ENCODE assay signal across 1 cellular context in the genomic region with DNA sequence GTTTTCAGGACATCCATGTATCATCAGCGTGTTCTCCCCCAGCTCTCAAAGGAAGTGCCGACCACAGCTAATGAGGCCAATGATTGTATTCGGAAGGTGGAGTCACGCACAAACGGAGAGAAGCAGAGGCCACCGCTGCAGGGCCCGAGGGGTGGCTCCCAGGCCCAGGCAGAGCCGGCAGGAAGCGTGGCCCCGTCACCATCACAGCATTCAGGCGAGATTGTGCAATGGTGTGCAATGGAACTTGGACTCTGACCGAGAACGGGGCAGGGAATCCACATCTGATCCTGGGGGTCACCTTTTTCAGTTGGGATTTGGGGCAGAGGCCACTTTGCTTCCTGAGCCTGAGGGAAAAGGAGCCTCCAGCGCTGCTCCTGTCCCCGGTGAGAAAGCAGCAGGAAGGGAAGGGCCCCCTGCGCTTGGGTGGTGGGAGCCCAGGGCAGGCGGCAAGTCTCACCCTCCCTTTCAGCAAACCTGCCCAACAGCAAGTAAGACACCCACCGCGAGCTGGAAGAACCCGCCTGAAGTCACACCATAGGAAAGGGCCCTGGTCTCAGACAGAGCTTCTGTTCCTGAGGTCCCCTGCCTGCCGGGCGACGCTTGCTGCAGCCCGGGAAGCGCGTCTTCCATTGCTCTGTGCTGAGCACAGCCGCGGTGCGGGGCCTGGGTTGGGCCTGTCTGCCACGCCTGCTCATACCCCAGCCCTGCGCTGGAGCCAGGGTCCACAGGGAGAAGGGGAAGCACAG.
A peak's percentile ranks its signal among the peaks of the same experiment; 100 is the strongest.
TF ChIP-seq lines count a peak whose summit lies in the region.

No MANE protein-coding gene starts in this region.

TF ChIP-seq in HepG2, 621 proteins besides CTCF, POLR2A, EP300 and RAD21 (continued from another document and continues in another):
- TF ChIP-seq, protein P1, sequence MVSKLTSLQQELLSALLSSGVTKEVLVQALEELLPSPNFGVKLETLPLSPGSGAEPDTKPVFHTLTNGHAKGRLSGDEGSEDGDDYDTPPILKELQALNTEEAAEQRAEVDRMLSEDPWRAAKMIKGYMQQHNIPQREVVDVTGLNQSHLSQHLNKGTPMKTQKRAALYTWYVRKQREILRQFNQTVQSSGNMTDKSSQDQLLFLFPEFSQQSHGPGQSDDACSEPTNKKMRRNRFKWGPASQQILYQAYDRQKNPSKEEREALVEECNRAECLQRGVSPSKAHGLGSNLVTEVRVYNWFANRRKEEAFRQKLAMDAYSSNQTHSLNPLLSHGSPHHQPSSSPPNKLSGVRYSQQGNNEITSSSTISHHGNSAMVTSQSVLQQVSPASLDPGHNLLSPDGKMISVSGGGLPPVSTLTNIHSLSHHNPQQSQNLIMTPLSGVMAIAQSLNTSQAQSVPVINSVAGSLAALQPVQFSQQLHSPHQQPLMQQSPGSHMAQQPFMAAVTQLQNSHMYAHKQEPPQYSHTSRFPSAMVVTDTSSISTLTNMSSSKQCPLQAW (CRISPR knock-in tag; IDR thresholded peaks at IDR 0.05) = peak; percentile 36; the same call in 1 of the 2 replicates
- TF ChIP-seq IRF2 (CRISPR knock-in tag; IDR thresholded peaks at IDR 0.05) = no peak; the same call in 1 of the 2 replicates
- peak; percentile 36; the same call in 1 of the 2 replicates for TF ChIP-seq MYC (CRISPR knock-in tag; IDR thresholded peaks at IDR 0.05; ENCODE audit: borderline replicate concordance)
- peak; percentile 66; the same call in 1 of the 2 replicates for TF ChIP-seq ETV5 (CRISPR knock-in tag; IDR thresholded peaks at IDR 0.05; ENCODE audit: borderline replicate concordance)
- TF ChIP-seq ZFY (CRISPR knock-in tag; IDR thresholded peaks at IDR 0.05) = peak; percentile 27; the same call in 1 of the 2 replicates
- no peak for TF ChIP-seq NFKBIZ (CRISPR knock-in tag; IDR thresholded peaks at IDR 0.05)
- TF ChIP-seq, protein P2, sequence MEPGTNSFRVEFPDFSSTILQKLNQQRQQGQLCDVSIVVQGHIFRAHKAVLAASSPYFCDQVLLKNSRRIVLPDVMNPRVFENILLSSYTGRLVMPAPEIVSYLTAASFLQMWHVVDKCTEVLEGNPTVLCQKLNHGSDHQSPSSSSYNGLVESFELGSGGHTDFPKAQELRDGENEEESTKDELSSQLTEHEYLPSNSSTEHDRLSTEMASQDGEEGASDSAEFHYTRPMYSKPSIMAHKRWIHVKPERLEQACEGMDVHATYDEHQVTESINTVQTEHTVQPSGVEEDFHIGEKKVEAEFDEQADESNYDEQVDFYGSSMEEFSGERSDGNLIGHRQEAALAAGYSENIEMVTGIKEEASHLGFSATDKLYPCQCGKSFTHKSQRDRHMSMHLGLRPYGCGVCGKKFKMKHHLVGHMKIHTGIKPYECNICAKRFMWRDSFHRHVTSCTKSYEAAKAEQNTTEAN (CRISPR knock-in tag; conservative IDR thresholded peaks at IDR 0.05) = 0 out of 2 replicates have a peak, but pooled peaks have one; percentile 47
- no peak for TF ChIP-seq KAT2B (IDR thresholded peaks at IDR 0.05; ENCODE audit: borderline replicate concordance, low read depth, low read length)
- TF ChIP-seq TEAD2 (CRISPR knock-in tag; IDR thresholded peaks at IDR 0.05) = no peak
- peak; percentile 65; the same call in 1 of the 2 replicates for TF ChIP-seq ELF3 (CRISPR knock-in tag; IDR thresholded peaks at IDR 0.05)
- TF ChIP-seq ZFX (CRISPR knock-in tag; IDR thresholded peaks at IDR 0.05; ENCODE audit: low read depth) = peak; percentile 53
- TF ChIP-seq, protein P3, sequence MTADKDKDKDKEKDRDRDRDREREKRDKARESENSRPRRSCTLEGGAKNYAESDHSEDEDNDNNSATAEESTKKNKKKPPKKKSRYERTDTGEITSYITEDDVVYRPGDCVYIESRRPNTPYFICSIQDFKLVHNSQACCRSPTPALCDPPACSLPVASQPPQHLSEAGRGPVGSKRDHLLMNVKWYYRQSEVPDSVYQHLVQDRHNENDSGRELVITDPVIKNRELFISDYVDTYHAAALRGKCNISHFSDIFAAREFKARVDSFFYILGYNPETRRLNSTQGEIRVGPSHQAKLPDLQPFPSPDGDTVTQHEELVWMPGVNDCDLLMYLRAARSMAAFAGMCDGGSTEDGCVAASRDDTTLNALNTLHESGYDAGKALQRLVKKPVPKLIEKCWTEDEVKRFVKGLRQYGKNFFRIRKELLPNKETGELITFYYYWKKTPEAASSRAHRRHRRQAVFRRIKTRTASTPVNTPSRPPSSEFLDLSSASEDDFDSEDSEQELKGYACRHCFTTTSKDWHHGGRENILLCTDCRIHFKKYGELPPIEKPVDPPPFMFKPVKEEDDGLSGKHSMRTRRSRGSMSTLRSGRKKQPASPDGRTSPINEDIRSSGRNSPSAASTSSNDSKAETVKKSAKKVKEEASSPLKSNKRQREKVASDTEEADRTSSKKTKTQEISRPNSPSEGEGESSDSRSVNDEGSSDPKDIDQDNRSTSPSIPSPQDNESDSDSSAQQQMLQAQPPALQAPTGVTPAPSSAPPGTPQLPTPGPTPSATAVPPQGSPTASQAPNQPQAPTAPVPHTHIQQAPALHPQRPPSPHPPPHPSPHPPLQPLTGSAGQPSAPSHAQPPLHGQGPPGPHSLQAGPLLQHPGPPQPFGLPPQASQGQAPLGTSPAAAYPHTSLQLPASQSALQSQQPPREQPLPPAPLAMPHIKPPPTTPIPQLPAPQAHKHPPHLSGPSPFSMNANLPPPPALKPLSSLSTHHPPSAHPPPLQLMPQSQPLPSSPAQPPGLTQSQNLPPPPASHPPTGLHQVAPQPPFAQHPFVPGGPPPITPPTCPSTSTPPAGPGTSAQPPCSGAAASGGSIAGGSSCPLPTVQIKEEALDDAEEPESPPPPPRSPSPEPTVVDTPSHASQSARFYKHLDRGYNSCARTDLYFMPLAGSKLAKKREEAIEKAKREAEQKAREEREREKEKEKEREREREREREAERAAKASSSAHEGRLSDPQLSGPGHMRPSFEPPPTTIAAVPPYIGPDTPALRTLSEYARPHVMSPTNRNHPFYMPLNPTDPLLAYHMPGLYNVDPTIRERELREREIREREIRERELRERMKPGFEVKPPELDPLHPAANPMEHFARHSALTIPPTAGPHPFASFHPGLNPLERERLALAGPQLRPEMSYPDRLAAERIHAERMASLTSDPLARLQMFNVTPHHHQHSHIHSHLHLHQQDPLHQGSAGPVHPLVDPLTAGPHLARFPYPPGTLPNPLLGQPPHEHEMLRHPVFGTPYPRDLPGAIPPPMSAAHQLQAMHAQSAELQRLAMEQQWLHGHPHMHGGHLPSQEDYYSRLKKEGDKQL (CRISPR knock-in tag; IDR thresholded peaks at IDR 0.05; ENCODE audit: low read depth) = no peak
- TF ChIP-seq, protein P4, sequence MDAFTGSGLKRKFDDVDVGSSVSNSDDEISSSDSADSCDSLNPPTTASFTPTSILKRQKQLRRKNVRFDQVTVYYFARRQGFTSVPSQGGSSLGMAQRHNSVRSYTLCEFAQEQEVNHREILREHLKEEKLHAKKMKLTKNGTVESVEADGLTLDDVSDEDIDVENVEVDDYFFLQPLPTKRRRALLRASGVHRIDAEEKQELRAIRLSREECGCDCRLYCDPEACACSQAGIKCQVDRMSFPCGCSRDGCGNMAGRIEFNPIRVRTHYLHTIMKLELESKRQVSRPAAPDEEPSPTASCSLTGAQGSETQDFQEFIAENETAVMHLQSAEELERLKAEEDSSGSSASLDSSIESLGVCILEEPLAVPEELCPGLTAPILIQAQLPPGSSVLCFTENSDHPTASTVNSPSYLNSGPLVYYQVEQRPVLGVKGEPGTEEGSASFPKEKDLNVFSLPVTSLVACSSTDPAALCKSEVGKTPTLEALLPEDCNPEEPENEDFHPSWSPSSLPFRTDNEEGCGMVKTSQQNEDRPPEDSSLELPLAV (CRISPR knock-in tag; conservative IDR thresholded peaks at IDR 0.05; ENCODE audit: low read depth) = no peak
- TF ChIP-seq TRIM24 (CRISPR knock-in tag; IDR thresholded peaks at IDR 0.05) = peak; percentile 83; the same call in 1 of the 2 replicates
- no peak for TF ChIP-seq SRF (IDR thresholded peaks at IDR 0.05; ENCODE audit: low read depth, low read length)
- TF ChIP-seq, protein P5, sequence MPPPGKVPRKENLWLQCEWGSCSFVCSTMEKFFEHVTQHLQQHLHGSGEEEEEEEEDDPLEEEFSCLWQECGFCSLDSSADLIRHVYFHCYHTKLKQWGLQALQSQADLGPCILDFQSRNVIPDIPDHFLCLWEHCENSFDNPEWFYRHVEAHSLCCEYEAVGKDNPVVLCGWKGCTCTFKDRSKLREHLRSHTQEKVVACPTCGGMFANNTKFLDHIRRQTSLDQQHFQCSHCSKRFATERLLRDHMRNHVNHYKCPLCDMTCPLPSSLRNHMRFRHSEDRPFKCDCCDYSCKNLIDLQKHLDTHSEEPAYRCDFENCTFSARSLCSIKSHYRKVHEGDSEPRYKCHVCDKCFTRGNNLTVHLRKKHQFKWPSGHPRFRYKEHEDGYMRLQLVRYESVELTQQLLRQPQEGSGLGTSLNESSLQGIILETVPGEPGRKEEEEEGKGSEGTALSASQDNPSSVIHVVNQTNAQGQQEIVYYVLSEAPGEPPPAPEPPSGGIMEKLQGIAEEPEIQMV (CRISPR knock-in tag; IDR thresholded peaks at IDR 0.05; ENCODE audit: low read depth) = no peak
- TF ChIP-seq SALL1 (CRISPR knock-in tag; IDR thresholded peaks at IDR 0.05) = peak; percentile 72
- TF ChIP-seq, protein P6, sequence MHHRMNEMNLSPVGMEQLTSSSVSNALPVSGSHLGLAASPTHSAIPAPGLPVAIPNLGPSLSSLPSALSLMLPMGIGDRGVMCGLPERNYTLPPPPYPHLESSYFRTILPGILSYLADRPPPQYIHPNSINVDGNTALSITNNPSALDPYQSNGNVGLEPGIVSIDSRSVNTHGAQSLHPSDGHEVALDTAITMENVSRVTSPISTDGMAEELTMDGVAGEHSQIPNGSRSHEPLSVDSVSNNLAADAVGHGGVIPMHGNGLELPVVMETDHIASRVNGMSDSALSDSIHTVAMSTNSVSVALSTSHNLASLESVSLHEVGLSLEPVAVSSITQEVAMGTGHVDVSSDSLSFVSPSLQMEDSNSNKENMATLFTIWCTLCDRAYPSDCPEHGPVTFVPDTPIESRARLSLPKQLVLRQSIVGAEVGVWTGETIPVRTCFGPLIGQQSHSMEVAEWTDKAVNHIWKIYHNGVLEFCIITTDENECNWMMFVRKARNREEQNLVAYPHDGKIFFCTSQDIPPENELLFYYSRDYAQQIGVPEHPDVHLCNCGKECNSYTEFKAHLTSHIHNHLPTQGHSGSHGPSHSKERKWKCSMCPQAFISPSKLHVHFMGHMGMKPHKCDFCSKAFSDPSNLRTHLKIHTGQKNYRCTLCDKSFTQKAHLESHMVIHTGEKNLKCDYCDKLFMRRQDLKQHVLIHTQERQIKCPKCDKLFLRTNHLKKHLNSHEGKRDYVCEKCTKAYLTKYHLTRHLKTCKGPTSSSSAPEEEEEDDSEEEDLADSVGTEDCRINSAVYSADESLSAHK (CRISPR knock-in tag; IDR thresholded peaks at IDR 0.05; ENCODE audit: borderline replicate concordance) = no peak
- no peak for TF ChIP-seq ZNF737 (CRISPR knock-in tag; IDR thresholded peaks at IDR 0.05; ENCODE audit: borderline replicate concordance)
- TF ChIP-seq ZNF614 (CRISPR knock-in tag; IDR thresholded peaks at IDR 0.05; ENCODE audit: borderline replicate concordance) = no peak
- TF ChIP-seq ARNT2 (CRISPR knock-in tag; IDR thresholded peaks at IDR 0.05; ENCODE audit: low read depth) = no peak
- TF ChIP-seq ZNF589 (CRISPR knock-in tag; conservative IDR thresholded peaks at IDR 0.05) = no peak
- TF ChIP-seq ZNF777 (CRISPR knock-in tag; IDR thresholded peaks at IDR 0.05) = no peak
- TF ChIP-seq, protein P7, sequence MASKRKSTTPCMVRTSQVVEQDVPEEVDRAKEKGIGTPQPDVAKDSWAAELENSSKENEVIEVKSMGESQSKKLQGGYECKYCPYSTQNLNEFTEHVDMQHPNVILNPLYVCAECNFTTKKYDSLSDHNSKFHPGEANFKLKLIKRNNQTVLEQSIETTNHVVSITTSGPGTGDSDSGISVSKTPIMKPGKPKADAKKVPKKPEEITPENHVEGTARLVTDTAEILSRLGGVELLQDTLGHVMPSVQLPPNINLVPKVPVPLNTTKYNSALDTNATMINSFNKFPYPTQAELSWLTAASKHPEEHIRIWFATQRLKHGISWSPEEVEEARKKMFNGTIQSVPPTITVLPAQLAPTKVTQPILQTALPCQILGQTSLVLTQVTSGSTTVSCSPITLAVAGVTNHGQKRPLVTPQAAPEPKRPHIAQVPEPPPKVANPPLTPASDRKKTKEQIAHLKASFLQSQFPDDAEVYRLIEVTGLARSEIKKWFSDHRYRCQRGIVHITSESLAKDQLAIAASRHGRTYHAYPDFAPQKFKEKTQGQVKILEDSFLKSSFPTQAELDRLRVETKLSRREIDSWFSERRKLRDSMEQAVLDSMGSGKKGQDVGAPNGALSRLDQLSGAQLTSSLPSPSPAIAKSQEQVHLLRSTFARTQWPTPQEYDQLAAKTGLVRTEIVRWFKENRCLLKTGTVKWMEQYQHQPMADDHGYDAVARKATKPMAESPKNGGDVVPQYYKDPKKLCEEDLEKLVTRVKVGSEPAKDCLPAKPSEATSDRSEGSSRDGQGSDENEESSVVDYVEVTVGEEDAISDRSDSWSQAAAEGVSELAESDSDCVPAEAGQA (IDR thresholded peaks at IDR 0.05; ENCODE audit: low read depth) = 0 out of 2 replicates have a peak, but pooled peaks have one; percentile 40
- TF ChIP-seq, protein P7 (CRISPR knock-in tag; IDR thresholded peaks at IDR 0.05; ENCODE audit: borderline replicate concordance) = no peak
- TF ChIP-seq ZBTB7B (CRISPR knock-in tag; IDR thresholded peaks at IDR 0.05) = peak; percentile 69
- no peak for TF ChIP-seq ZNF468 (CRISPR knock-in tag; IDR thresholded peaks at IDR 0.05)
- peak; percentile 46; the same call in 1 of the 2 replicates for TF ChIP-seq ZNF746 (CRISPR knock-in tag; IDR thresholded peaks at IDR 0.05)
- TF ChIP-seq NFE2L2 (IDR thresholded peaks at IDR 0.05; ENCODE audit: low read length) = no peak
- TF ChIP-seq IKZF4 (CRISPR knock-in tag; IDR thresholded peaks at IDR 0.05; ENCODE audit: borderline replicate concordance, low read depth, not compliant biosample characterization) = peak; percentile 37
- TF ChIP-seq, protein P8, sequence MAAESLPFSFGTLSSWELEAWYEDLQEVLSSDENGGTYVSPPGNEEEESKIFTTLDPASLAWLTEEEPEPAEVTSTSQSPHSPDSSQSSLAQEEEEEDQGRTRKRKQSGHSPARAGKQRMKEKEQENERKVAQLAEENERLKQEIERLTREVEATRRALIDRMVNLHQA (CRISPR knock-in tag; IDR thresholded peaks at IDR 0.05) = 0 out of 2 replicates have a peak, but pooled peaks have one; percentile 76
